18 cellular contexts compared by ENCODE assay signal in genomic region chr2:178811045-178811444, GRCh38. TPM values are rescaled to one million over a fixed set of nuclear protein-coding genes. Genes with fewer than 3 reads are reported as not detected.
A peak's percentile ranks its signal among the peaks of the same experiment; 100 is the strongest.
DNase-seq lines count a peak whose midpoint lies in the region; ATAC-seq, FAIRE-seq and TF ChIP-seq lines count a peak whose summit lies in the region.
"Had no signal": no experiment of that assay in that cellular context is flagged by ENCODE, and none has a peak within 500 bp of the region (broad histone marks: within the 10 kb centered on the region; RNA-seq: fewer than 3 reads in every experiment).

No MANE protein-coding gene starts in this region.

- no peak overlapping the region for H4K5ac ChIP-seq in mesendoderm (ENCODE audit: low read length)

- H3K27me3 ChIP-seq in mesendoderm (ENCODE audit: insufficient read depth, low read length, poor library complexity) = no peaks in the 10 kb centered on the region
- H3K27me3 ChIP-seq in skeletal muscle tissue (ENCODE audit: control insufficient read depth in 3 of 3, insufficient read depth in 3 of 3, low read length in 3 of 3) = no peaks in the 10 kb centered on the region
- no peaks in the 10 kb centered on the region for H3K27me3 ChIP-seq in CD8-positive, alpha-beta T cell (ENCODE audit: insufficient read depth, low read length)
- H3K27me3 ChIP-seq: BLaER1 treated with 17β-estradiol and CSF1 and Interleukin-3, amounts not matched to agents 10 nM and 100 nM had no signal

- no peak overlapping the region for H3K4ac ChIP-seq in mesendoderm (ENCODE audit: low read depth, low read length)

- H3K9me3 Mint-ChIP-seq in CD8-positive, alpha-beta T cell = no peaks in the 10 kb centered on the region
- H3K9me3 Mint-ChIP-seq: IgD-negative memory B cell had no signal

- H3K27ac ChIP-seq in mesendoderm (ENCODE audit: low read depth, low read length) (no peak overlapping the region), skeletal muscle tissue (ENCODE audit: low read depth, low read length) (peak overlapping the region; percentile 97), coronary artery (peak overlapping the region in 1 of 2 donors; percentile 18)
- no peak overlapping the region for H3K27ac ChIP-seq in CD8-positive, alpha-beta T cell (ENCODE audit: low read depth, low read length)
- H3K27ac ChIP-seq: BLaER1 treated with 17β-estradiol and CSF1 and Interleukin-3, amounts not matched to agents 10 nM and 100 nM had no signal

- peak; percentile 16 for FAIRE-seq in D721Med (lab: Jason Lieb, UNC)
- FAIRE-seq: HepG2 had no signal

- H3K36me3 ChIP-seq in mesendoderm (ENCODE audit: control insufficient read depth, insufficient read depth, low read length) = no peaks in the 10 kb centered on the region
- H3K36me3 ChIP-seq in skeletal muscle tissue (ENCODE audit: control insufficient read depth in 3 of 3, insufficient read depth in 3 of 3, low read length in 3 of 3) = no peaks in the 10 kb centered on the region
- no peaks in the 10 kb centered on the region for H3K36me3 ChIP-seq in CD8-positive, alpha-beta T cell (ENCODE audit: insufficient read depth, low read length)
- H3K36me3 ChIP-seq: BLaER1 treated with 17β-estradiol and CSF1 and Interleukin-3, amounts not matched to agents 10 nM and 100 nM; HAP-1 had no signal

- H3K4me1 Mint-ChIP-seq in CD8-positive, alpha-beta T cell (ENCODE audit: low read depth) = no peaks in the 10 kb centered on the region
- H3K4me1 Mint-ChIP-seq: B cell; CD8-positive, alpha-beta memory T cell; IgD-negative memory B cell had no signal

- H2AK5ac ChIP-seq in mesendoderm (ENCODE audit: low read length) = no peak overlapping the region

- H3K4me3 ChIP-seq in mesendoderm (ENCODE audit: low read length) (no peak overlapping the region), skeletal muscle tissue (ENCODE audit: low read length in 3 of 3) (peak overlapping the region in 1 of 3 donors; percentile 6), coronary artery (no peak overlapping the region)
- H3K4me3 ChIP-seq in CD8-positive, alpha-beta T cell (ENCODE audit: low read depth, low read length) = no peak overlapping the region
- H3K4me3 ChIP-seq: BLaER1 treated with 17β-estradiol and CSF1 and Interleukin-3, amounts not matched to agents 10 nM and 100 nM; HAP-1 had no signal

- peak overlapping the region; percentile 39 for H3K18ac ChIP-seq in mesendoderm (ENCODE audit: low read length)

- intact Hi-C loops in CD8-positive, alpha-beta T cell (cut with DNase I, micrococcal nuclease) = no loop called here

- no peaks in the 10 kb centered on the region for H3K9me3 ChIP-seq in skeletal muscle tissue (ENCODE audit: control insufficient read depth in 3 of 3, low read length in 3 of 3)
- H3K9me3 ChIP-seq in CD8-positive, alpha-beta T cell (ENCODE audit: low read length) = no peaks in the 10 kb centered on the region
- H3K9me3 ChIP-seq: BLaER1 treated with 17β-estradiol and CSF1 and Interleukin-3, amounts not matched to agents 10 nM and 100 nM; HAP-1 had no signal

- H3K4me2 ChIP-seq in mesendoderm (ENCODE audit: low read length) = no peak overlapping the region
- H3K4me2 ChIP-seq: BLaER1 treated with 17β-estradiol and CSF1 and Interleukin-3, amounts not matched to agents 10 nM and 100 nM had no signal

- H3K27me3 Mint-ChIP-seq in CD8-positive, alpha-beta T cell (ENCODE audit: low read depth) = no peaks in the 10 kb centered on the region
- H3K27me3 Mint-ChIP-seq: B cell; CD8-positive, alpha-beta memory T cell; IgD-negative memory B cell had no signal

- no CpG with 5 or more reads among the region's 2 CpGs for WGBS in mesendoderm (ENCODE audit: extremely low coverage, insufficient coverage, low lambda C conversion rate)

- ATAC-seq in CD8-positive, alpha-beta T cell = no peak
- ATAC-seq: HepG2 had no signal

- H3K9ac ChIP-seq in mesendoderm (ENCODE audit: low read length) = no peak overlapping the region
- peak overlapping the region in 1 of 3 donors; percentile 36 for H3K9ac ChIP-seq in skeletal muscle tissue (ENCODE audit: low read depth in 1 of 3, low read length in 3 of 3)
- H3K9ac ChIP-seq: BLaER1 treated with 17β-estradiol and CSF1 and Interleukin-3, amounts not matched to agents 10 nM and 100 nM had no signal

- H3K79me1 ChIP-seq in mesendoderm (ENCODE audit: low read length) = no peaks in the 10 kb centered on the region

- H3K27ac Mint-ChIP-seq in CD8-positive, alpha-beta T cell = no peak overlapping the region
- H3K27ac Mint-ChIP-seq: B cell, IgD-negative memory B cell had no signal

- H3K4me1 ChIP-seq in mesendoderm (ENCODE audit: control insufficient read depth, low read depth, low read length) = no peaks in the 10 kb centered on the region
- no peaks in the 10 kb centered on the region for H3K4me1 ChIP-seq in skeletal muscle tissue (ENCODE audit: control insufficient read depth in 3 of 3, insufficient read depth in 3 of 3, low read length in 3 of 3)
- H3K4me1 ChIP-seq in CD8-positive, alpha-beta T cell (ENCODE audit: insufficient read depth, low read length) = no peaks in the 10 kb centered on the region
- H3K4me1 ChIP-seq: HAP-1 had no signal

- no peak overlapping the region for H2BK5ac ChIP-seq in mesendoderm (ENCODE audit: low read length)

- H3K56ac ChIP-seq in mesendoderm (ENCODE audit: low read length) = no peak overlapping the region

- H3K23ac ChIP-seq in mesendoderm (ENCODE audit: low read length) = no peak overlapping the region

- H3K4me3 Mint-ChIP-seq in CD8-positive, alpha-beta T cell = no peak overlapping the region
- H3K4me3 Mint-ChIP-seq: B cell; CD8-positive, alpha-beta memory T cell; IgD-negative memory B cell had no signal

- TF ChIP-seq CTCF in D721Med (IDR thresholded peaks at IDR 0.05; ENCODE audit: insufficient read depth, missing control alignments) (no peak), coronary artery (IDR thresholded peaks at IDR 0.05) (no peak)
- TF ChIP-seq CTCF in CD8-positive, alpha-beta T cell (IDR thresholded peaks at IDR 0.05) = no peak

- H4K8ac ChIP-seq in mesendoderm (ENCODE audit: low read depth, low read length) = no peak overlapping the region

- DNase-seq in D721Med (ENCODE audit: insufficient read length, low spot score) (no peak), SK-N-DZ (ENCODE audit: low spot score) (peak; percentile 85), mesendoderm (no peak), coronary artery (ENCODE audit: low spot score) (no peak), GM03348 (ENCODE audit: low spot score) (no peak)
- no peak for DNase-seq in CD8-positive, alpha-beta T cell
- DNase-seq: CD8-positive, alpha-beta memory T cell; COR-L47; DMS153; DMS79; GDM1 had no signal

- no peak overlapping the region for H2BK15ac ChIP-seq in mesendoderm (replicated peaks; ENCODE audit: low read depth)

- H2BK120ac ChIP-seq in mesendoderm (ENCODE audit: low read depth, low read length) = no peak overlapping the region

- H3K79me2 ChIP-seq in mesendoderm (ENCODE audit: control insufficient read depth, insufficient read depth, low read length) = no peaks in the 10 kb centered on the region

- CTCF ChIA-PET in CD8-positive, alpha-beta T cell (lab: Charles Lee) = no interaction called here

- peaks cover 10% of the 10 kb centered on the region for H3K36me3 Mint-ChIP-seq in CD8-positive, alpha-beta T cell
- H3K36me3 Mint-ChIP-seq: CD8-positive, alpha-beta memory T cell had no signal

- POLR2A ChIA-PET in CD8-positive, alpha-beta T cell (lab: Charles Lee) = no interaction called here

RNA-seq across cellular contexts. Expression of gene TTN, which starts 3.8 kb away (rescaled TPM):
- polyA plus RNA-seq in SK-N-DZ (2014; cell fraction: cytosol; rRNA removed) = under 0.01 TPM in 1 of 2 replicates, not detected in the other
- 0.05 and 0.06 TPM in 2 replicates for polyA plus RNA-seq in SK-N-DZ (2014; cell fraction: nucleus; rRNA removed)
- polyA plus RNA-seq in mesendoderm (2013, experiment 1 of 2) = 0.11 TPM
- polyA plus RNA-seq in mesendoderm (2013, experiment 2 of 2) = 0.24 TPM
- total RNA-seq in skeletal muscle tissue = 2,245 TPM
- 10 to 100 TPM; 22.9 to 23.3 TPM for total RNA-seq in CD8-positive, alpha-beta T cell
- total RNA-seq: H4 had no signal

Comparison
In these comparisons a context has a peak if more than half of its experiments do, and no peak if none do; other contexts are left out.
1. RNA of gene TTN, which starts 3.8 kb away (total RNA-seq): 2,245 TPM in skeletal muscle tissue (single experiment); 22.9 to 23.3 TPM in CD8-positive, alpha-beta T cell; every median in the first group is over 10 times any median in the second.